Comparison of ENCODE assay signal across 21 cellular contexts in genomic region chr13:71661921-71662320, GRCh38.
DNase-seq lines count a peak whose midpoint lies in the region; ATAC-seq and TF ChIP-seq lines count a peak whose summit lies in the region.
"Had no signal": no experiment of that assay in that cellular context is flagged by ENCODE, and none has a peak within 500 bp of the region (broad histone marks: within the 10 kb centered on the region; RNA-seq: fewer than 3 reads in every experiment).

No MANE protein-coding gene starts in this region.

- DNase-seq in NCI-H1092 treated with DMSO at 0.1 percent for 48 hours (lab: John Stamatoyannopoulos, UW) (peak; percentile 43), NCI-H1092 (lab: John Stamatoyannopoulos, UW) (no peak), epithelial cell of esophagus (ENCODE audit: low read depth) (peak; percentile 2), pulmonary artery endothelial cell (ENCODE audit: low read depth, low spot score) (peak; percentile 79), NCI-H146 treated with DMSO at 0.1 percent for 48 hours (lab: John Stamatoyannopoulos, UW; ENCODE audit: unreplicated experiment) (no peak), NCI-H774 (lab: John Stamatoyannopoulos, UW) (no peak)
- DNase-seq: activated CD8-positive, alpha-beta T cell treated with anti-CD3 and anti-CD28 coated beads, Interleukin-2, amount 10 ng/mL, durations not matched to agents 7 days and 5 days; activated naive CD8-positive, alpha-beta T cell treated with anti-CD3 and anti-CD28 coated beads for 36 hours; caudate nucleus; GF-D8; HFFc6; NCI-H1417 treated with DMSO at 0.1 percent for 48 hours; NCI-H2171 treated with DMSO at 0.1 percent for 48 hours; NK-92 treated with Interleukin-12 subunit alpha and Interleukin-12 subunit beta, amount 100 ng/mL, for 24 hours; psoas muscle; stimulated activated naive B cell treated with anti-CD40 and anti-IgM and Interleukin-4, amounts not matched to agents 10 μg/mL and 1 μg/mL and 100 μg/mL, for 72 hours; tibial artery had no signal

- ATAC-seq in SK-N-SH treated with all-trans-retinoic acid at 6 μM for 48 hours, result no peak; the same call in 2 of the 3 replicates
- no peak for ATAC-seq in HG03039 (IDR thresholded peaks at IDR 0.05; ENCODE audit: unreplicated experiment)
- ATAC-seq: activated CD8-positive, alpha-beta T cell treated with anti-CD3 and anti-CD28 coated beads, Interleukin-2, amount 10 ng/mL, durations not matched to agents 7 days and 5 days; psoas muscle; stimulated activated naive B cell treated with anti-CD40 and anti-IgM and Interleukin-4, amounts not matched to agents 10 μg/mL and 1 μg/mL and 100 μg/mL, for 72 hours; WTC11 had no signal

- TF ChIP-seq CTCF in epithelial cell of esophagus (IDR thresholded peaks at IDR 0.05; ENCODE audit: insufficient read depth, low read depth, low read length, missing control alignments), result no peak

- no peak overlapping the region for H3K4me3 ChIP-seq in epithelial cell of esophagus (ENCODE audit: low read length)
- H3K4me3 ChIP-seq: BLaER1, psoas muscle, tibial artery had no signal

TF ChIP-seq in SK-N-SH treated with all-trans-retinoic acid at 6 μM for 48 hours, 23 proteins besides CTCF, POLR2A, EP300 and RAD21:
- TF ChIP-seq ISL1 (CRISPR knock-in tag; IDR thresholded peaks at IDR 0.05), result peak; percentile 70
- no peak for TF ChIP-seq CREB5 (CRISPR knock-in tag; IDR thresholded peaks at IDR 0.05; ENCODE audit: low read depth)
- TF ChIP-seq TCF4 (CRISPR knock-in tag; IDR thresholded peaks at IDR 0.05; ENCODE audit: borderline replicate concordance), result 0 out of 2 replicates have a peak, but pooled peaks have one; percentile 9
- no peak for TF ChIP-seq ZNF70 (CRISPR knock-in tag; IDR thresholded peaks at IDR 0.05)

Comparison
In these comparisons a context has a peak if more than half of its experiments do, and no peak if none do; other contexts are left out.
1. DNase-seq: peak in NCI-H1092 treated with DMSO at 0.1 percent for 48 hours (single experiment), epithelial cell of esophagus (single experiment) and pulmonary artery endothelial cell (single experiment); none in NCI-H1092 (single experiment), NCI-H146 treated with DMSO at 0.1 percent for 48 hours (single experiment) and NCI-H774 (single experiment).